Comparison of ENCODE assay signal across 31 cellular contexts in genomic region chr16:68105611-68106010, GRCh38. TPM values are rescaled to one million over a fixed set of nuclear protein-coding genes. Genes with fewer than 3 reads are reported as not detected.
A peak's percentile ranks its signal among the peaks of the same experiment; 100 is the strongest.
DNase-seq lines count a peak whose midpoint lies in the region; ATAC-seq, FAIRE-seq and TF ChIP-seq lines count a peak whose summit lies in the region.
"Had no signal": no experiment of that assay in that cellular context is flagged by ENCODE, and none has a peak within 500 bp of the region (broad histone marks: within the 10 kb centered on the region; RNA-seq: fewer than 3 reads in every experiment).

No MANE protein-coding gene starts in this region.

- H3K56ac ChIP-seq in mesendoderm (ENCODE audit: low read length) = no peak overlapping the region

- CTCF ChIA-PET in HepG2 (lab: Yijun Ruan, JAX; ENCODE audit: low intra/inter-chr PET ratio, low total read pairs) = no interaction called here

- H3K4me1 Mint-ChIP-seq in T-helper 17 cell (peaks cover 47% of the 10 kb centered on the region), glutamatergic neuron (ENCODE audit: low read depth, unreplicated experiment) (peaks cover 3% of the 10 kb centered on the region)
- H3K4me1 Mint-ChIP-seq in effector memory CD8-positive, alpha-beta T cell (ENCODE audit: low read depth in 2 of 2) = peaks cover 71 to 91% of the 10 kb centered on the region in 2 donors
- peaks cover 94% of the 10 kb centered on the region for H3K4me1 Mint-ChIP-seq in stimulated activated effector memory CD8-positive, alpha-beta T cell treated with anti-CD3 and anti-CD28 coated beads, Interleukin-12 subunit alpha, Interleukin-12 subunit beta, amount 100 ng/mL, for 72 hours

- TF ChIP-seq POLR2A in HepG2 (IDR thresholded peaks at IDR 0.05; ENCODE audit: insufficient read depth in 1 of 2, low read depth in 2 of 2, low read length in 2 of 2) (no peak), right lobe of liver (IDR thresholded peaks at IDR 0.05) (no peak)

- H3K9me3 ChIP-seq in HepG2 (ENCODE audit: low read length) (peaks cover 4% of the 10 kb centered on the region; the same call in 1 of the 2 replicates), right lobe of liver (no peaks in the 10 kb centered on the region), T-helper 17 cell (ENCODE audit: control insufficient read depth, low read length, poor library complexity, severe bottlenecking) (no peaks in the 10 kb centered on the region)

- no peak overlapping the region for H3K9ac ChIP-seq in HepG2 (ENCODE audit: insufficient read depth, low read depth, low read length)
- H3K9ac ChIP-seq in mesendoderm (ENCODE audit: low read length) = no peak overlapping the region

- no peak for FAIRE-seq in HepG2 (lab: Jason Lieb, UNC)
- FAIRE-seq: GM19239, RCC 7860 had no signal

- H3K18ac ChIP-seq in mesendoderm (ENCODE audit: low read length) = no peak overlapping the region

- no peak for ATAC-seq in HepG2
- no peak for ATAC-seq in right lobe of liver
- ATAC-seq in T-helper 17 cell = no peak
- no peak for ATAC-seq in effector memory CD8-positive, alpha-beta T cell (replicated peaks)
- peak; percentile 81 for ATAC-seq in stimulated activated effector memory CD8-positive, alpha-beta T cell treated with anti-CD3 and anti-CD28 coated beads, Interleukin-12 subunit alpha, Interleukin-12 subunit beta, amount 100 ng/mL, for 72 hours
- ATAC-seq: left lung had no signal

- TF ChIP-seq CTCF in HepG2 (CRISPR knock-in tag; IDR thresholded peaks at IDR 0.05) = no peak
- TF ChIP-seq CTCF in right lobe of liver (IDR thresholded peaks at IDR 0.05) = no peak
- TF ChIP-seq CTCF in glutamatergic neuron (IDR thresholded peaks at IDR 0.05; ENCODE audit: partially characterized antibody, unreplicated experiment) = no peak
- no peak for TF ChIP-seq CTCF in GM20000 (IDR thresholded peaks at IDR 0.05; ENCODE audit: extremely low read depth, missing control alignments)

- H2AFZ ChIP-seq in HepG2 (ENCODE audit: low read length) = no peak overlapping the region

- H4K20me1 ChIP-seq in HepG2 (ENCODE audit: insufficient read depth, low read length) = peaks cover 28% of the 10 kb centered on the region; the same call in 1 of the 2 replicates

- no peak overlapping the region for H3K4ac ChIP-seq in mesendoderm (ENCODE audit: low read depth, low read length)

- DNase-seq in HepG2 (ENCODE audit: low spot score) (no peak), right lobe of liver (no peak), T-helper 17 cell (no peak), mesendoderm (no peak), glutamatergic neuron (no peak), GM20000 (ENCODE audit: low spot score) (no peak)
- no peak for DNase-seq in effector memory CD8-positive, alpha-beta T cell
- DNase-seq in stimulated activated effector memory CD8-positive, alpha-beta T cell treated with anti-CD3 and anti-CD28 coated beads, Interleukin-12 subunit alpha, Interleukin-12 subunit beta, amount 100 ng/mL, for 72 hours (ENCODE audit: low spot score in 2 of 2) = no peak
- DNase-seq: ACHN; activated CD4-positive, alpha-beta T cell treated with anti-CD3 and anti-CD28 coated beads, Interleukin-2, amount 10 ng/mL, durations not matched to agents 7 days and 5 days; activated naive CD8-positive, alpha-beta T cell treated with anti-CD3 and anti-CD28 coated beads, Interleukin-2, amount 10 ng/mL, durations not matched to agents 7 days and 5 days; Calu3; DMS79; effector memory CD4-positive, alpha-beta T cell; islet precursor cell; KBM-7; left lung; NCI-H1105; NCI-H187; NCI-H82; SHP77 treated with DMSO at 0.1 percent for 48 hours; stimulated activated CD4-positive, alpha-beta T cell treated with anti-CD3 and anti-CD28 coated beads, Interleukin-1b, Interleukin-23, amount 100 ng/mL, for 48 hours; T-helper 9 cell; transverse colon had no signal

- H3K4me1 ChIP-seq in HepG2 (ENCODE audit: insufficient read depth, low read length) (peaks cover 69% of the 10 kb centered on the region), right lobe of liver (peaks cover 0 to under 1% (median 0%) of the 10 kb centered on the region in 4 donors), mesendoderm (ENCODE audit: control insufficient read depth, low read depth, low read length) (no peaks in the 10 kb centered on the region)
- H3K4me1 ChIP-seq: right atrium auricular region had no signal

- peaks cover 6% of the 10 kb centered on the region for H3K36me3 Mint-ChIP-seq in T-helper 17 cell (ENCODE audit: low read depth)
- peaks cover 22% of the 10 kb centered on the region for H3K36me3 Mint-ChIP-seq in effector memory CD8-positive, alpha-beta T cell (ENCODE audit: insufficient read depth)
- H3K36me3 Mint-ChIP-seq in stimulated activated effector memory CD8-positive, alpha-beta T cell treated with anti-CD3 and anti-CD28 coated beads, Interleukin-12 subunit alpha, Interleukin-12 subunit beta, amount 100 ng/mL, for 72 hours = peaks cover 65% of the 10 kb centered on the region
- H3K36me3 Mint-ChIP-seq in glutamatergic neuron (ENCODE audit: unreplicated experiment) = peaks cover 19% of the 10 kb centered on the region

- H3K4me3 ChIP-seq in HepG2 (replicated peaks in 1 of 3; ENCODE audit: insufficient read depth in 1 of 3, low read depth in 2 of 3, low read length in 3 of 3) (no peak overlapping the region), right lobe of liver (no peak overlapping the region), mesendoderm (ENCODE audit: low read length) (no peak overlapping the region)
- H3K4me3 ChIP-seq: coronary artery, left lung, right atrium auricular region, transverse colon had no signal

- no peak overlapping the region for H2BK15ac ChIP-seq in mesendoderm (replicated peaks; ENCODE audit: low read depth)

- H2BK120ac ChIP-seq in mesendoderm (ENCODE audit: low read depth, low read length) = no peak overlapping the region

- no peak overlapping the region for H3K27ac ChIP-seq in HepG2 (ENCODE audit: extremely low read length, insufficient read depth, low read length)
- no peak overlapping the region for H3K27ac ChIP-seq in right lobe of liver
- H3K27ac ChIP-seq in mesendoderm (ENCODE audit: low read depth, low read length) = no peak overlapping the region
- H3K27ac ChIP-seq: coronary artery, left lung, right atrium auricular region, transverse colon, VCaP had no signal

- POLR2A ChIA-PET in HepG2 (lab: Yijun Ruan, JAX) = no interaction called here

- intact Hi-C loops in HepG2 (cut with micrococcal nuclease; ENCODE audit: unreplicated experiment) (no loop called here), right lobe of liver (cut with DNase I) (no loop called here)

- peaks cover 3% of the 10 kb centered on the region for H3K79me1 ChIP-seq in mesendoderm (ENCODE audit: low read length)

- no TSS peak for BruUV-seq in HepG2 (replicated peaks; lab: Mats Ljungman, UMichigan)

- H2AK5ac ChIP-seq in mesendoderm (ENCODE audit: low read length) = no peak overlapping the region

- H3K27ac Mint-ChIP-seq in T-helper 17 cell (peak overlapping the region; percentile 8), glutamatergic neuron (ENCODE audit: unreplicated experiment) (no peak overlapping the region)
- peak overlapping the region; percentile 84 to 85 for H3K27ac Mint-ChIP-seq in effector memory CD8-positive, alpha-beta T cell
- H3K27ac Mint-ChIP-seq in stimulated activated effector memory CD8-positive, alpha-beta T cell treated with anti-CD3 and anti-CD28 coated beads, Interleukin-12 subunit alpha, Interleukin-12 subunit beta, amount 100 ng/mL, for 72 hours = peak overlapping the region; percentile 68
- H3K27ac Mint-ChIP-seq: activated CD4-positive, alpha-beta T cell treated with anti-CD3 and anti-CD28 coated beads, Interleukin-2, amount 10 ng/mL, durations not matched to agents 7 days and 5 days; activated naive CD8-positive, alpha-beta T cell treated with anti-CD3 and anti-CD28 coated beads, Interleukin-2, amount 10 ng/mL, durations not matched to agents 7 days and 5 days; activated T-helper 1 cell treated with anti-CD3 and anti-CD28 coated beads, Interleukin-12 subunit alpha, Interleukin-12 subunit beta, Interleukin-2, Interleukin-4 antibody, amounts not matched to agents 30 ng/mL and 10 ng/mL and 1 ng/mL, durations not matched to agents 14 hours and 24 hours and 36 hours; memory B cell had no signal

- no peaks in the 10 kb centered on the region for H3K27me3 ChIP-seq in HepG2 (ENCODE audit: control insufficient read depth in 1 of 2, insufficient read depth in 2 of 2, low read length in 2 of 2)
- H3K27me3 ChIP-seq in right lobe of liver = no peaks in the 10 kb centered on the region
- no peaks in the 10 kb centered on the region for H3K27me3 ChIP-seq in mesendoderm (ENCODE audit: insufficient read depth, low read length, poor library complexity)
- H3K27me3 ChIP-seq: left lung, right atrium auricular region, transverse colon had no signal

- in situ Hi-C loops in HepG2 (cut with HindIII; ENCODE audit: extremely low pct_ligation_motif_present, low pct_unique_long_range_greater_than_20kb) = no loop called here

- no peaks in the 10 kb centered on the region for H3K36me3 ChIP-seq in HepG2 (replicated peaks in 1 of 2; ENCODE audit: control insufficient read depth in 1 of 2, insufficient read depth in 2 of 2, low read length in 2 of 2)
- no peaks in the 10 kb centered on the region for H3K36me3 ChIP-seq in right lobe of liver
- no peaks in the 10 kb centered on the region for H3K36me3 ChIP-seq in mesendoderm (ENCODE audit: control insufficient read depth, insufficient read depth, low read length)
- H3K36me3 ChIP-seq: left lung, right atrium auricular region, transverse colon had no signal

- 99% methylated on average over 3 of the region's 3 CpGs for WGBS in HepG2 (ENCODE audit: low lambda C conversion rate)
- 100% methylated on average over 3 of the region's 3 CpGs for WGBS in right lobe of liver (ENCODE audit: insufficient coverage, low coverage, low lambda C conversion rate, missing lambda C conversion rate)
- no CpG with 5 or more reads among the region's 3 CpGs for WGBS in mesendoderm (ENCODE audit: extremely low coverage, insufficient coverage, low lambda C conversion rate)

- no peak overlapping the region for H3K4me2 ChIP-seq in HepG2 (ENCODE audit: low read depth, low read length)
- no peak overlapping the region for H3K4me2 ChIP-seq in mesendoderm (ENCODE audit: low read length)

- no peak overlapping the region for H4K8ac ChIP-seq in mesendoderm (ENCODE audit: low read depth, low read length)

- H3K79me2 ChIP-seq in HepG2 (ENCODE audit: insufficient read depth, low read length) (peaks cover 95% of the 10 kb centered on the region), mesendoderm (ENCODE audit: control insufficient read depth, insufficient read depth, low read length) (peaks cover 16% of the 10 kb centered on the region)

- H3K27me3 Mint-ChIP-seq in T-helper 17 cell (no peaks in the 10 kb centered on the region), glutamatergic neuron (ENCODE audit: unreplicated experiment) (peaks cover 5% of the 10 kb centered on the region)
- H3K27me3 Mint-ChIP-seq in effector memory CD8-positive, alpha-beta T cell = no peaks in the 10 kb centered on the region
- H3K27me3 Mint-ChIP-seq: activated CD4-positive, alpha-beta T cell treated with anti-CD3 and anti-CD28 coated beads, Interleukin-2, amount 10 ng/mL, durations not matched to agents 7 days and 5 days; activated naive CD8-positive, alpha-beta T cell treated with anti-CD3 and anti-CD28 coated beads, Interleukin-2, amount 10 ng/mL, durations not matched to agents 7 days and 5 days; memory B cell had no signal

- no peak overlapping the region for H4K5ac ChIP-seq in mesendoderm (ENCODE audit: low read length)

- no peak overlapping the region for H3K23ac ChIP-seq in mesendoderm (ENCODE audit: low read length)

- no peak overlapping the region for H2BK5ac ChIP-seq in mesendoderm (ENCODE audit: low read length)

- no peak for TF ChIP-seq RAD21 in HepG2 (CRISPR knock-in tag; IDR thresholded peaks at IDR 0.05)

- TF ChIP-seq EP300 in HepG2 (IDR thresholded peaks at IDR 0.05; ENCODE audit: low read depth in 2 of 2, low read length in 2 of 2) = no peak
- TF ChIP-seq EP300 in HepG2 (CRISPR knock-in tag; IDR thresholded peaks at IDR 0.05; ENCODE audit: borderline replicate concordance) = no peak

- H3K9me3 Mint-ChIP-seq in effector memory CD8-positive, alpha-beta T cell = peaks cover 2 to 5% of the 10 kb centered on the region in 2 donors
- peaks cover 21% of the 10 kb centered on the region for H3K9me3 Mint-ChIP-seq in stimulated activated effector memory CD8-positive, alpha-beta T cell treated with anti-CD3 and anti-CD28 coated beads, Interleukin-12 subunit alpha, Interleukin-12 subunit beta, amount 100 ng/mL, for 72 hours
- H3K9me3 Mint-ChIP-seq in glutamatergic neuron (ENCODE audit: unreplicated experiment) = peaks cover 15% of the 10 kb centered on the region

- H3K4me3 Mint-ChIP-seq in T-helper 17 cell (no peak overlapping the region), glutamatergic neuron (ENCODE audit: unreplicated experiment) (no peak overlapping the region)
- peak overlapping the region; percentile 57 to 61 for H3K4me3 Mint-ChIP-seq in effector memory CD8-positive, alpha-beta T cell
- H3K4me3 Mint-ChIP-seq in stimulated activated effector memory CD8-positive, alpha-beta T cell treated with anti-CD3 and anti-CD28 coated beads, Interleukin-12 subunit alpha, Interleukin-12 subunit beta, amount 100 ng/mL, for 72 hours = peak overlapping the region; percentile 11
- H3K4me3 Mint-ChIP-seq: activated CD4-positive, alpha-beta T cell treated with anti-CD3 and anti-CD28 coated beads, Interleukin-2, amount 10 ng/mL, durations not matched to agents 7 days and 5 days; activated naive CD8-positive, alpha-beta T cell treated with anti-CD3 and anti-CD28 coated beads, Interleukin-2, amount 10 ng/mL, durations not matched to agents 7 days and 5 days; activated T-helper 1 cell treated with anti-CD3 and anti-CD28 coated beads, Interleukin-12 subunit alpha, Interleukin-12 subunit beta, Interleukin-2, Interleukin-4 antibody, amounts not matched to agents 30 ng/mL and 10 ng/mL and 1 ng/mL, durations not matched to agents 14 hours and 24 hours and 36 hours; memory B cell had no signal

RNA-seq across cellular contexts. Expression of gene NFATC3, which starts 20.4 kb away (rescaled TPM):
- total RNA-seq in HepG2 (2016; rRNA removed; fragmentation: Illumina TruSeq; extraction: Trizol) (52.6 and 63.2 TPM in 2 replicates), right lobe of liver (10 to 100 TPM; 19.9 to 30.1 (median 25.1) TPM), T-helper 17 cell (100 to 1,000 TPM in 1 of 2 donors, 10 to 100 TPM in 1; 94.5 to 101 TPM), glutamatergic neuron (ENCODE audit: unreplicated experiment) (33.1 TPM)
- 234 and 265 TPM in 2 replicates for total RNA-seq in HepG2 (2016; cell fraction: cytosol; rRNA removed; fragmentation: Illumina TruSeq; extraction: Trizol; ENCODE audit: low read depth)
- 54.0 and 61.4 TPM in 2 replicates for total RNA-seq in HepG2 (2016; cell fraction: insoluble cytoplasmic fraction; rRNA removed; fragmentation: Illumina TruSeq; extraction: Trizol)
- total RNA-seq in HepG2 (2016; cell fraction: membrane; rRNA removed; fragmentation: Illumina TruSeq; extraction: Trizol) = 183 and 209 TPM in 2 replicates
- total RNA-seq in HepG2 (2016; cell fraction: nucleus; rRNA removed; fragmentation: Illumina TruSeq; extraction: Trizol) = 42.9 and 44.2 TPM in 2 replicates
- polyA plus RNA-seq in HepG2 (2011; rRNA removed) = 52.7 and 62.7 TPM in 2 replicates
- 38.3 and 51.2 TPM in 2 replicates for polyA plus RNA-seq in HepG2 (2011; cell fraction: cytosol; rRNA removed)
- polyA plus RNA-seq in HepG2 (2011; cell fraction: nucleus; rRNA removed) = 32.5 and 33.2 TPM in 2 replicates
- polyA plus RNA-seq in HepG2 (2012) = 30.6 and 32.4 TPM in 2 replicates
- polyA plus RNA-seq in HepG2 (2016; cell fraction: cytosol; fragmentation: Illumina TruSeq; extraction: Trizol; ENCODE audit: low read depth) = 2.5 and 2.8 TPM in 2 replicates
- polyA plus RNA-seq in HepG2 (2016; cell fraction: insoluble cytoplasmic fraction; fragmentation: Illumina TruSeq; extraction: Trizol; ENCODE audit: low read depth) = 63.1 and 64.9 TPM in 2 replicates
- 17.1 and 17.3 TPM in 2 replicates for polyA plus RNA-seq in HepG2 (2016; cell fraction: membrane; fragmentation: Illumina TruSeq; extraction: Trizol; ENCODE audit: low read depth)
- 38.6 and 39.5 TPM in 2 replicates for polyA plus RNA-seq in HepG2 (2016; cell fraction: nucleus; fragmentation: Illumina TruSeq; extraction: Trizol; ENCODE audit: insufficient read depth, low read depth)
- 81.5 and 261 TPM in 2 replicates for polyA minus RNA-seq in HepG2 (2011; rRNA and poly(A)+ RNA removed; ENCODE audit: low replicate concordance)
- polyA minus RNA-seq in HepG2 (2011; cell fraction: cytosol; rRNA and poly(A)+ RNA removed) = 107 and 129 TPM in 2 replicates
- polyA minus RNA-seq in HepG2 (2011; cell fraction: nucleus; rRNA and poly(A)+ RNA removed) = 109 and 138 TPM in 2 replicates
- 18.9 TPM for polyA plus RNA-seq in mesendoderm (2013, experiment 1 of 2)
- polyA plus RNA-seq in mesendoderm (2013, experiment 2 of 2) = 18.0 TPM

Comparison
In these comparisons a context has a peak if more than half of its experiments do, and no peak if none do; other contexts are left out.
1. H3K4me3 Mint-ChIP-seq: peak in effector memory CD8-positive, alpha-beta T cell (2 of 2) and stimulated activated effector memory CD8-positive, alpha-beta T cell treated with anti-CD3 and anti-CD28 coated beads, Interleukin-12 subunit alpha, Interleukin-12 subunit beta, amount 100 ng/mL, for 72 hours (single experiment); none in T-helper 17 cell (single experiment) and glutamatergic neuron (single experiment).